In the genomic region with DNA sequence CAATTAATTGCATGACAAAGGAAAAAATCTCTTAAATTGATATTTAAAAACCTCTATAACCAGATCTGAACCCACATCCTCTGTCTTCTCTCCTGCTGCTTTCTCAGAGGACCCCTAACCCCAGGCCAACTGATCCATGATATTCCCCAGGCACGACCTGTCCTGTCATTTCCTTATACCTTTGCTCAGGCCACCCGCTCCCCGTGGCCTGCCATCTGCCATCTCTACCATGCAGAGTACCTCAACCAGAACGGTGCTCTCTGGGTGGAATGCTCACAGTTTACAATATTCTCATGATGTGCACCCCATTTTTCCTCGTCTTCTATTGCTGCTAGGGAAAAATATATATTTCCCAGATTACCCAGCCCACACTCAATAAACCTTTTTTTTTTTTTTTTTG, we compare ENCODE assay signal across 21 cellular contexts. TPM values are rescaled to one million over a fixed set of nuclear protein-coding genes. Genes with fewer than 3 reads are reported as not detected.
DNase-seq lines count a peak whose midpoint lies in the region; ATAC-seq and TF ChIP-seq lines count a peak whose summit lies in the region.
"Had no signal": no experiment of that assay in that cellular context is flagged by ENCODE, and none has a peak within 500 bp of the region (broad histone marks: within the 10 kb centered on the region; RNA-seq: fewer than 3 reads in every experiment).

No MANE protein-coding gene starts in this region.

- CTCF ChIA-PET in activated CD8-positive, alpha-beta T cell treated with anti-CD3 and anti-CD28 coated beads for 36 hours (lab: Charles Lee): interaction anchor here (0.6 to 2.0 kb wide), 4 partner anchors 8 to 56 kb away, joined by 3 to 7 read pairs (median 4); no protein-coding TSS in a partner anchor
- CTCF ChIA-PET in naive thymus-derived CD4-positive, alpha-beta T cell (lab: Charles Lee): interaction anchor here (0.7 kb wide), 1 partner anchor 247 kb away, joined by 3 read pairs; no protein-coding TSS in a partner anchor
- CTCF ChIA-PET in GM10248 (lab: Yijun Ruan, JAX): interaction anchor here (1.5 to 1.8 kb wide), 2 partner anchors 14 to 37 kb away, joined by 3 to 4 read pairs; no protein-coding TSS in a partner anchor

- no peaks in the 10 kb centered on the region for H3K9me3 ChIP-seq in naive thymus-derived CD4-positive, alpha-beta T cell (ENCODE audit: control insufficient read depth in 2 of 3, low read length in 3 of 3)

- no peaks in the 10 kb centered on the region for H3K27me3 Mint-ChIP-seq in activated naive CD8-positive, alpha-beta T cell
- no peaks in the 10 kb centered on the region for H3K27me3 Mint-ChIP-seq in activated naive CD8-positive, alpha-beta T cell treated with anti-CD3 and anti-CD28 coated beads, Interleukin-2, amount 50 U/mL, for 24 hours
- H3K27me3 Mint-ChIP-seq in activated CD8-positive, alpha-beta T cell treated with anti-CD3 and anti-CD28 coated beads for 36 hours: no peaks in the 10 kb centered on the region
- H3K27me3 Mint-ChIP-seq in naive thymus-derived CD4-positive, alpha-beta T cell: no peaks in the 10 kb centered on the region
- H3K27me3 Mint-ChIP-seq: type B pancreatic cell had no signal

- peaks cover 46% of the 10 kb centered on the region for H3K4me1 Mint-ChIP-seq in activated naive CD8-positive, alpha-beta T cell (ENCODE audit: low read depth)
- H3K4me1 Mint-ChIP-seq in activated naive CD8-positive, alpha-beta T cell treated with anti-CD3 and anti-CD28 coated beads, Interleukin-2, amount 50 U/mL, for 24 hours: peaks cover 28% of the 10 kb centered on the region
- H3K4me1 Mint-ChIP-seq in activated CD8-positive, alpha-beta T cell treated with anti-CD3 and anti-CD28 coated beads for 36 hours (ENCODE audit: low read depth): peaks cover 40% of the 10 kb centered on the region
- H3K4me1 Mint-ChIP-seq in naive thymus-derived CD4-positive, alpha-beta T cell: peaks cover 8 to 32% (median 17%) of the 10 kb centered on the region in 7 donors
- H3K4me1 Mint-ChIP-seq: GM23338 had no signal

- peak overlapping the region; percentile 53 for H3K27ac ChIP-seq in naive thymus-derived CD4-positive, alpha-beta T cell (ENCODE audit: low read depth, low read length)
- H3K27ac ChIP-seq: BLaER1 treated with 17β-estradiol and CSF1 and Interleukin-3, amounts not matched to agents 10 nM and 100 nM had no signal

- no peak overlapping the region for H3K4me3 Mint-ChIP-seq in activated naive CD8-positive, alpha-beta T cell
- no peak overlapping the region for H3K4me3 Mint-ChIP-seq in activated naive CD8-positive, alpha-beta T cell treated with anti-CD3 and anti-CD28 coated beads, Interleukin-2, amount 50 U/mL, for 24 hours
- no peak overlapping the region for H3K4me3 Mint-ChIP-seq in activated CD8-positive, alpha-beta T cell treated with anti-CD3 and anti-CD28 coated beads for 36 hours
- H3K4me3 Mint-ChIP-seq in naive thymus-derived CD4-positive, alpha-beta T cell: peak overlapping the region in 1 of 10 donors; percentile 8
- H3K4me3 Mint-ChIP-seq: GM23338, type B pancreatic cell had no signal

- peaks cover 31 to 82% (median 53%) of the 10 kb centered on the region in 3 experiments for H3K36me3 ChIP-seq in naive thymus-derived CD4-positive, alpha-beta T cell (ENCODE audit: control insufficient read depth in 2 of 3, insufficient read depth in 3 of 3, low read length in 3 of 3)

- POLR2A ChIA-PET in activated CD8-positive, alpha-beta T cell treated with anti-CD3 and anti-CD28 coated beads for 36 hours (lab: Charles Lee): interaction anchor here (0.6 to 1.3 kb wide), 3 partner anchors 10 to 238 kb away, joined by 3 to 7 read pairs (median 5); no protein-coding TSS in a partner anchor
- POLR2A ChIA-PET in naive thymus-derived CD4-positive, alpha-beta T cell (lab: Charles Lee): interaction anchor here (1.0 to 2.2 kb wide), 2 partner anchors 11 to 54 kb away, joined by 7 to 8 read pairs; no protein-coding TSS in a partner anchor
- POLR2A ChIA-PET in GM10248 (lab: Yijun Ruan, JAX): no interaction called here

- no peak for TF ChIP-seq CTCF in activated CD8-positive, alpha-beta T cell treated with anti-CD3 and anti-CD28 coated beads for 36 hours (IDR thresholded peaks at IDR 0.05)
- no peak for TF ChIP-seq CTCF in GM10248 (IDR thresholded peaks at IDR 0.05; ENCODE audit: control extremely low read depth, extremely low read depth, low read depth, missing control alignments)

- no peak overlapping the region for H3K4me3 ChIP-seq in naive thymus-derived CD4-positive, alpha-beta T cell (ENCODE audit: low read length)
- H3K4me3 ChIP-seq: BLaER1 treated with 17β-estradiol and CSF1 and Interleukin-3, amounts not matched to agents 10 nM and 100 nM; GM12878; GM23338 had no signal

- H3K4me1 ChIP-seq in naive thymus-derived CD4-positive, alpha-beta T cell (ENCODE audit: control insufficient read depth in 2 of 2, insufficient read depth in 2 of 2, low read length in 2 of 2): peaks cover 0 to 5% of the 10 kb centered on the region in 2 donors
- H3K4me1 ChIP-seq: BLaER1 treated with 17β-estradiol and CSF1 and Interleukin-3, amounts not matched to agents 10 nM and 100 nM had no signal

- H3K36me3 Mint-ChIP-seq in activated naive CD8-positive, alpha-beta T cell: peaks cover 19% of the 10 kb centered on the region
- peaks cover 70% of the 10 kb centered on the region for H3K36me3 Mint-ChIP-seq in activated naive CD8-positive, alpha-beta T cell treated with anti-CD3 and anti-CD28 coated beads, Interleukin-2, amount 50 U/mL, for 24 hours (ENCODE audit: low read depth)
- peaks cover 76% of the 10 kb centered on the region for H3K36me3 Mint-ChIP-seq in activated CD8-positive, alpha-beta T cell treated with anti-CD3 and anti-CD28 coated beads for 36 hours (ENCODE audit: low read depth)
- H3K36me3 Mint-ChIP-seq in naive thymus-derived CD4-positive, alpha-beta T cell: peaks cover 10 to 62% (median 38%) of the 10 kb centered on the region in 5 donors

- H3K9me3 Mint-ChIP-seq in activated naive CD8-positive, alpha-beta T cell (ENCODE audit: low read depth): no peaks in the 10 kb centered on the region
- H3K9me3 Mint-ChIP-seq in activated naive CD8-positive, alpha-beta T cell treated with anti-CD3 and anti-CD28 coated beads, Interleukin-2, amount 50 U/mL, for 24 hours: no peaks in the 10 kb centered on the region
- H3K9me3 Mint-ChIP-seq in activated CD8-positive, alpha-beta T cell treated with anti-CD3 and anti-CD28 coated beads for 36 hours: no peaks in the 10 kb centered on the region
- H3K9me3 Mint-ChIP-seq in naive thymus-derived CD4-positive, alpha-beta T cell: peaks cover 0 to 1% (median 0%) of the 10 kb centered on the region in 11 donors
- H3K9me3 Mint-ChIP-seq: GM23338, type B pancreatic cell had no signal

- H3K27me3 ChIP-seq in naive thymus-derived CD4-positive, alpha-beta T cell (ENCODE audit: control insufficient read depth in 2 of 2, insufficient read depth in 2 of 2, low read length in 2 of 2): no peaks in the 10 kb centered on the region
- H3K27me3 ChIP-seq: BLaER1 treated with 17β-estradiol and CSF1 and Interleukin-3, amounts not matched to agents 10 nM and 100 nM had no signal

- DNase-seq in activated naive CD8-positive, alpha-beta T cell treated with anti-CD3 and anti-CD28 coated beads, Interleukin-2, amount 50 U/mL, for 24 hours: no peak
- DNase-seq in activated CD8-positive, alpha-beta T cell treated with anti-CD3 and anti-CD28 coated beads for 36 hours: no peak
- DNase-seq in naive thymus-derived CD4-positive, alpha-beta T cell: no peak
- DNase-seq in activated CD4-positive, CD25-positive, alpha-beta regulatory T cell (lab: John Stamatoyannopoulos, UW): no peak
- no peak for DNase-seq in GM10248 (ENCODE audit: extremely low spot score)
- DNase-seq: cerebellar nuclear complex, NCI-H1417 treated with DMSO at 0.1 percent for 48 hours, NCI-H2081, NCI-H226, NCI-H69, Right ventricle myocardium superior, T1000 had no signal

- no peak for ATAC-seq in activated naive CD8-positive, alpha-beta T cell treated with anti-CD3 and anti-CD28 coated beads, Interleukin-2, amount 50 U/mL, for 24 hours
- ATAC-seq in activated CD8-positive, alpha-beta T cell treated with anti-CD3 and anti-CD28 coated beads for 36 hours: no peak
- ATAC-seq in naive thymus-derived CD4-positive, alpha-beta T cell: no peak
- ATAC-seq in HG02852 (IDR thresholded peaks at IDR 0.05; ENCODE audit: unreplicated experiment): no peak
- ATAC-seq: activated CD4-positive, CD25-positive, alpha-beta regulatory T cell treated with anti-CD3 and anti-CD28 coated beads, Interleukin-2, amount 50 U/mL, for 24 hours; GM12878; GM23338; left lobe of liver had no signal

- peak overlapping the region; percentile 88 for H3K27ac Mint-ChIP-seq in activated naive CD8-positive, alpha-beta T cell
- no peak overlapping the region for H3K27ac Mint-ChIP-seq in activated naive CD8-positive, alpha-beta T cell treated with anti-CD3 and anti-CD28 coated beads, Interleukin-2, amount 50 U/mL, for 24 hours
- peak overlapping the region; percentile 79 for H3K27ac Mint-ChIP-seq in activated CD8-positive, alpha-beta T cell treated with anti-CD3 and anti-CD28 coated beads for 36 hours
- peak overlapping the region; percentile 39 to 93 (median 84) for H3K27ac Mint-ChIP-seq in naive thymus-derived CD4-positive, alpha-beta T cell
- H3K27ac Mint-ChIP-seq: activated T-helper 2 cell treated with anti-CD3 and anti-CD28 coated beads, Interferon-gamma antibody, Interleukin-2, Interleukin-4, amounts not matched to agents 10 μg/mL and 5 μg/mL and 100 μg/mL, durations not matched to agents 14 hours and 24 hours and 36 hours; GM23338; type B pancreatic cell had no signal

- intact Hi-C loops in activated CD8-positive, alpha-beta T cell treated with anti-CD3 and anti-CD28 coated beads for 36 hours (cut with micrococcal nuclease): no loop called here
- intact Hi-C loops in naive thymus-derived CD4-positive, alpha-beta T cell (cut with micrococcal nuclease): no loop called here

RNA-seq across cellular contexts. Expression of a gene that starts 57.7 kb away (rescaled TPM):
- total RNA-seq in activated CD8-positive, alpha-beta T cell treated with anti-CD3 and anti-CD28 coated beads for 36 hours: 10 to 100 TPM; 63.0 to 66.5 TPM
- total RNA-seq in naive thymus-derived CD4-positive, alpha-beta T cell: 10 to 100 TPM; 79.6 to 99.7 (median 87.0) TPM
- 10 to 100 TPM; 78.8 to 94.7 TPM for polyA plus RNA-seq in naive thymus-derived CD4-positive, alpha-beta T cell
